9 cellular contexts compared by ENCODE assay signal in the genomic region with DNA sequence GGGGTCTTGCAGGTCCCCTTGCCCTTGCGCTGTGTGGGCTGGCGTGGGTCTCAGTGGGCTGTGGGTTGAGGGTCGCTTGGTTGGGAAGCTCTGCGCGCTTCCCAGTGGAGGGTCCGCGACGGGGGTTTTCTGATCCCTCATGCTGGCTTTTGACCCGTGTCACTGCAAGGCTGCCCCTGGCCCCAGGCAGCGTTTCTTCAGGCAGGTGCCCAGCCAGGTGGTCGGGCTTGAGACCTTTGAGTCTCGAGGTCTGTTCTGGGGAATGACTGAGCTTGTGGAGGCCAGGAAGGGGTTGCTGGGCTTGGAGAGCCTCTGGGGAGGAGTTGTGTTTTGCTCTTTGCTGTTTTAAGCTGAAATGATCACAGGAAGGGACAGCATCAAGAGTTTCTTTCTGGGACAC. TPM values are rescaled to one million over a fixed set of nuclear protein-coding genes. Genes with fewer than 3 reads are reported as not detected.
DNase-seq lines count a peak whose midpoint lies in the region; ATAC-seq and TF ChIP-seq lines count a peak whose summit lies in the region.
"Had no signal": no experiment of that assay in that cellular context is flagged by ENCODE, and none has a peak within 500 bp of the region (broad histone marks: within the 10 kb centered on the region; RNA-seq: fewer than 3 reads in every experiment).

No MANE protein-coding gene starts in this region.

- peaks cover 47% of the 10 kb centered on the region for H3K36me3 Mint-ChIP-seq in activated naive CD4-positive, alpha-beta T cell treated with anti-CD3 and anti-CD28 coated beads, Interleukin-2, amount 10 ng/mL, durations not matched to agents 7 days and 5 days

- intact Hi-C loops in upper lobe of right lung (cut with DNase I): no loop called here

- CTCF ChIA-PET in activated naive CD4-positive, alpha-beta T cell treated with anti-CD3 and anti-CD28 coated beads, Interleukin-2, amount 10 ng/mL, durations not matched to agents 7 days and 5 days (lab: Charles Lee): interaction anchor here (0.7 to 3.7 kb wide), 6 partner anchors 34 to 158 kb away, joined by 3 to 25 read pairs (median 8); a partner anchor contains a TSS

- no peaks in the 10 kb centered on the region for H3K27me3 Mint-ChIP-seq in activated naive CD4-positive, alpha-beta T cell treated with anti-CD3 and anti-CD28 coated beads, Interleukin-2, amount 10 ng/mL, durations not matched to agents 7 days and 5 days

- ATAC-seq in upper lobe of right lung: no peak
- no peak for ATAC-seq in GM18861 (IDR thresholded peaks at IDR 0.05; ENCODE audit: unreplicated experiment)
- ATAC-seq in GM21717 (IDR thresholded peaks at IDR 0.05; ENCODE audit: unreplicated experiment): no peak

- H3K4me1 Mint-ChIP-seq in activated naive CD4-positive, alpha-beta T cell treated with anti-CD3 and anti-CD28 coated beads, Interleukin-2, amount 10 ng/mL, durations not matched to agents 7 days and 5 days: peaks cover 64% of the 10 kb centered on the region

- DNase-seq in activated naive CD4-positive, alpha-beta T cell treated with anti-CD3 and anti-CD28 coated beads, Interleukin-2, amount 10 ng/mL, durations not matched to agents 7 days and 5 days: no peak
- no peak for DNase-seq in activated naive CD4-positive, alpha-beta T cell treated with anti-CD3 and anti-CD28 coated beads, Interleukin-2, amount 50 U/mL, for 16 hours
- peak; percentile 75 for DNase-seq in coronary artery (ENCODE audit: low spot score)
- DNase-seq in upper lobe of right lung: no peak
- DNase-seq in GM19240 (ENCODE audit: insufficient read length, low spot score): no peak

- H3K27me3 ChIP-seq in mucosa of stomach (ENCODE audit: control insufficient read depth, insufficient read depth, low read length) (no peaks in the 10 kb centered on the region), upper lobe of right lung (no peaks in the 10 kb centered on the region)
- H3K27me3 ChIP-seq: pancreas had no signal

- H3K9me3 ChIP-seq in mucosa of stomach (ENCODE audit: control insufficient read depth, low read length): no peaks in the 10 kb centered on the region
- no peaks in the 10 kb centered on the region for H3K9me3 ChIP-seq in upper lobe of right lung
- H3K9me3 ChIP-seq: pancreas had no signal

- H3K4me3 ChIP-seq in coronary artery: peak overlapping the region; percentile 96
- H3K4me3 ChIP-seq in mucosa of stomach (ENCODE audit: low read length): no peak overlapping the region
- peak overlapping the region; percentile 80 for H3K4me3 ChIP-seq in upper lobe of right lung

- peak overlapping the region; percentile 96 for H3K27ac Mint-ChIP-seq in activated naive CD4-positive, alpha-beta T cell treated with anti-CD3 and anti-CD28 coated beads, Interleukin-2, amount 10 ng/mL, durations not matched to agents 7 days and 5 days

- H3K27ac ChIP-seq in coronary artery (peak overlapping the region; percentile 79 to 100), upper lobe of right lung (peak overlapping the region; percentile 87)

- H3K9ac ChIP-seq in mucosa of stomach (ENCODE audit: low read length): peak overlapping the region; percentile 47

- H3K4me1 ChIP-seq in mucosa of stomach (ENCODE audit: control insufficient read depth, insufficient read depth, low read length): peaks cover 87% of the 10 kb centered on the region
- peaks cover 66% of the 10 kb centered on the region for H3K4me1 ChIP-seq in upper lobe of right lung

- no peak for TF ChIP-seq CTCF in coronary artery (IDR thresholded peaks at IDR 0.05)
- no peak for TF ChIP-seq CTCF in upper lobe of right lung (IDR thresholded peaks at IDR 0.05)

- H3K36me3 ChIP-seq in mucosa of stomach (ENCODE audit: control insufficient read depth, insufficient read depth, low read length) (no peaks in the 10 kb centered on the region), upper lobe of right lung (no peaks in the 10 kb centered on the region)
- H3K36me3 ChIP-seq: pancreas had no signal

- H3K9me3 Mint-ChIP-seq in activated naive CD4-positive, alpha-beta T cell treated with anti-CD3 and anti-CD28 coated beads, Interleukin-2, amount 10 ng/mL, durations not matched to agents 7 days and 5 days: no peaks in the 10 kb centered on the region

- H3K4me3 Mint-ChIP-seq in activated naive CD4-positive, alpha-beta T cell treated with anti-CD3 and anti-CD28 coated beads, Interleukin-2, amount 10 ng/mL, durations not matched to agents 7 days and 5 days: peak overlapping the region; percentile 96

RNA-seq across cellular contexts. Expression of a gene that starts 5.3 kb away (rescaled TPM):
- 89.6 TPM for total RNA-seq in upper lobe of right lung

RNA-seq across cellular contexts. Expression of a gene that starts 38.9 kb away (rescaled TPM):
- total RNA-seq in upper lobe of right lung: 55.3 TPM
